In genomic region chr14:103541494-103541943, GRCh38 we compare ENCODE assay signal across 9 cellular contexts. TPM values are rescaled to one million over a fixed set of nuclear protein-coding genes. Genes with fewer than 3 reads are reported as not detected.
DNase-seq lines count a peak whose midpoint lies in the region; ATAC-seq, FAIRE-seq and TF ChIP-seq lines count a peak whose summit lies in the region.
"Had no signal": no experiment of that assay in that cellular context is flagged by ENCODE, and none has a peak within 500 bp of the region (broad histone marks: within the 10 kb centered on the region; RNA-seq: fewer than 3 reads in every experiment).

No MANE protein-coding gene starts in this region.

- no peak for TF ChIP-seq EP300 in esophagus muscularis mucosa (IDR thresholded peaks at IDR 0.05)

- peak overlapping the region in 2 of 3 experiments; percentile 39 to 51 for H3K27ac Mint-ChIP-seq in nephron

- TF ChIP-seq CTCF in RWPE2 (IDR thresholded peaks at IDR 0.05; ENCODE audit: poor library complexity, severe bottlenecking): no peak
- TF ChIP-seq CTCF in esophagus muscularis mucosa (IDR thresholded peaks at IDR 0.05): no peak
- no peak for TF ChIP-seq CTCF in nephron (IDR thresholded peaks at IDR 0.05; ENCODE audit: unreplicated experiment in 3 of 3)
- no peak for TF ChIP-seq CTCF in upper lobe of right lung (IDR thresholded peaks at IDR 0.05)

- no peak for ATAC-seq in RWPE2 (ENCODE audit: low read depth)
- no peak for ATAC-seq in upper lobe of right lung
- ATAC-seq in HG02973 (IDR thresholded peaks at IDR 0.05; ENCODE audit: unreplicated experiment): no peak
- ATAC-seq in HG03520 (IDR thresholded peaks at IDR 0.05; ENCODE audit: unreplicated experiment): no peak

- H3K27me3 Mint-ChIP-seq in nephron (ENCODE audit: low read depth): no peaks in the 10 kb centered on the region

- no peak for DNase-seq in RWPE2 (ENCODE audit: low spot score)
- no peak for DNase-seq in esophagus muscularis mucosa (ENCODE audit: extremely low spot score)
- no peak for DNase-seq in upper lobe of right lung
- DNase-seq in HTR-8/SVneo (ENCODE audit: insufficient read length, low spot score): no peak
- DNase-seq: activated effector memory CD4-positive, alpha-beta T cell treated with anti-CD3 and anti-CD28 coated beads, Interleukin-2, amount 50 U/mL, for 16 hours; NCI-H510A treated with DMSO at 0.1 percent for 48 hours had no signal

- H3K9me3 ChIP-seq in RWPE2 (ENCODE audit: severe bottlenecking) (no peaks in the 10 kb centered on the region), esophagus muscularis mucosa (no peaks in the 10 kb centered on the region), upper lobe of right lung (no peaks in the 10 kb centered on the region)

- H3K9me3 Mint-ChIP-seq in nephron: no peaks in the 10 kb centered on the region

- no peak overlapping the region for H3K4me3 Mint-ChIP-seq in nephron

- H3K27ac ChIP-seq in RWPE2 (ENCODE audit: poor library complexity, severe bottlenecking) (peak overlapping the region; percentile 94), esophagus muscularis mucosa (replicated peaks in 1 of 4) (peak overlapping the region; percentile 93 to 97 (median 94)), upper lobe of right lung (peak overlapping the region; percentile 81)

- intact Hi-C loops in esophagus muscularis mucosa (cut with DNase I) (no loop called here), upper lobe of right lung (cut with DNase I) (no loop called here)

- no peaks in the 10 kb centered on the region for H3K36me3 ChIP-seq in RWPE2 (ENCODE audit: low read depth)
- peaks cover 0 to 5% (median 0%) of the 10 kb centered on the region in 4 donors for H3K36me3 ChIP-seq in esophagus muscularis mucosa
- H3K36me3 ChIP-seq in upper lobe of right lung: no peaks in the 10 kb centered on the region

- peaks cover 21% of the 10 kb centered on the region for H3K4me1 Mint-ChIP-seq in nephron

- H3K4me1 ChIP-seq in RWPE2 (ENCODE audit: insufficient read depth, poor library complexity, severe bottlenecking) (peaks cover 29% of the 10 kb centered on the region), esophagus muscularis mucosa (peaks cover 69 to 100% (median 99%) of the 10 kb centered on the region in 4 donors), upper lobe of right lung (peaks cover 60% of the 10 kb centered on the region)

- H3K27me3 ChIP-seq in RWPE2 (ENCODE audit: insufficient read depth, poor library complexity, severe bottlenecking) (no peaks in the 10 kb centered on the region), esophagus muscularis mucosa (no peaks in the 10 kb centered on the region), upper lobe of right lung (no peaks in the 10 kb centered on the region)

- H3K36me3 Mint-ChIP-seq in nephron (ENCODE audit: low read depth): no peaks in the 10 kb centered on the region

- WGBS in esophagus muscularis mucosa: 100% methylated on average over 1 of the region's 13 CpGs

- TF ChIP-seq POLR2A in esophagus muscularis mucosa (IDR thresholded peaks at IDR 0.05; ENCODE audit: low read depth): no peak

- no peak for FAIRE-seq in HTR-8/SVneo (lab: Jason Lieb, UNC)

- H3K4me3 ChIP-seq in RWPE2 (ENCODE audit: severe bottlenecking) (no peak overlapping the region), esophagus muscularis mucosa (peak overlapping the region in 1 of 4 donors; percentile 34), upper lobe of right lung (no peak overlapping the region)

RNA-seq across cellular contexts. Expression of gene TRMT61A, which starts 12.5 kb away (rescaled TPM):
- total RNA-seq in esophagus muscularis mucosa (10 to 100 TPM; 28.7 to 50.0 (median 35.2) TPM), upper lobe of right lung (11.6 TPM)

RNA-seq across cellular contexts. Expression of gene CKB, which starts 18.9 kb away (rescaled TPM):
- total RNA-seq in esophagus muscularis mucosa (1,000 to 10,000 TPM in 3 of 4 donors, 100 to 1,000 TPM in 1; 917 to 1,843 (median 1,284) TPM), upper lobe of right lung (148 TPM)

RNA-seq across cellular contexts. Expression of gene BAG5, which starts 20.9 kb away (rescaled TPM):
- total RNA-seq in esophagus muscularis mucosa (10 to 100 TPM; 27.4 to 34.7 (median 28.3) TPM), upper lobe of right lung (33.0 TPM)

RNA-seq across cellular contexts. Expression of gene COA8, which starts 21.2 kb away (rescaled TPM):
- total RNA-seq in esophagus muscularis mucosa (10 to 100 TPM; 26.8 to 46.1 (median 37.6) TPM), upper lobe of right lung (29.7 TPM)
